ENCODE assay signal across 8 cellular contexts in genomic region chr21:37367758-37368535, GRCh38. TPM values are rescaled to one million over a fixed set of nuclear protein-coding genes. Genes with fewer than 3 reads are reported as not detected.
DNase-seq lines count a peak whose midpoint lies in the region; TF ChIP-seq lines count a peak whose summit lies in the region.

No MANE protein-coding gene starts in this region.

- no peaks in the 10 kb centered on the region for H3K27me3 ChIP-seq in HAP-1 (ENCODE audit: low read depth)
- no peaks in the 10 kb centered on the region for H3K27me3 ChIP-seq in brain microvascular endothelial cell (replicated peaks)
- H3K27me3 ChIP-seq in kidney epithelial cell (ENCODE audit: control insufficient read depth, insufficient read depth, low read length) = no peaks in the 10 kb centered on the region

- no peak for TF ChIP-seq CTCF in brain microvascular endothelial cell (IDR thresholded peaks at IDR 0.05; ENCODE audit: low read depth, low read length, missing control alignments)
- TF ChIP-seq CTCF in kidney epithelial cell (IDR thresholded peaks at IDR 0.05; ENCODE audit: insufficient read depth, low read length, poor library complexity, severe bottlenecking) = no peak

- H3K27ac ChIP-seq in brain microvascular endothelial cell = peak overlapping the region; percentile 98

- DNase-seq in CD1c-positive myeloid dendritic cell (ENCODE audit: extremely low spot score) = peak; percentile 41
- peak; percentile 19 to 43 for DNase-seq in HAP-1 (ENCODE audit: low spot score in 2 of 2)
- peak; percentile 8 for DNase-seq in T-helper 22 cell (ENCODE audit: low read depth)
- peak; percentile 13 for DNase-seq in brain microvascular endothelial cell
- no peak for DNase-seq in kidney epithelial cell (ENCODE audit: low read depth)
- DNase-seq in stimulated activated CD4-positive, alpha-beta T cell treated with anti-CD3 and anti-CD28 coated beads, Interleukin-1b, Interleukin-23, amount 100 ng/mL, for 48 hours = peak; percentile 33
- DNase-seq in 8988T = no peak
- DNase-seq in cerebellar nuclear complex (lab: John Stamatoyannopoulos, UW) = no peak

- peaks cover 16% of the 10 kb centered on the region for H3K4me1 ChIP-seq in HAP-1

- H3K4me3 ChIP-seq in HAP-1 (peak overlapping the region; percentile 59), brain microvascular endothelial cell (ENCODE audit: low read depth, low read length) (peak overlapping the region; percentile 80), kidney epithelial cell (ENCODE audit: low read depth, low read length) (peak overlapping the region; percentile 79)

- in situ Hi-C loops in HAP-1 (cut with MboI; ENCODE audit: low sequenced_read_pairs) (no loop called here), brain microvascular endothelial cell (cut with HindIII; ENCODE audit: low pct_ligation_motif_present, low sequenced_read_pairs) (no loop called here)

- H3K9me3 ChIP-seq in HAP-1 = no peaks in the 10 kb centered on the region

- peaks cover 3% of the 10 kb centered on the region; the same call in 1 of the 2 replicates for H3K36me3 ChIP-seq in HAP-1 (replicated peaks)
- H3K36me3 ChIP-seq in brain microvascular endothelial cell (replicated peaks) = no peaks in the 10 kb centered on the region
- H3K36me3 ChIP-seq in kidney epithelial cell (ENCODE audit: control insufficient read depth, insufficient read depth, low read length) = no peaks in the 10 kb centered on the region

RNA-seq across cellular contexts. Expression of gene DYRK1A, which starts 1.4 kb away (rescaled TPM):
- total RNA-seq in kidney epithelial cell = 41.7 and 53.1 TPM in 2 replicates

Comparison
In these comparisons a context has a peak if more than half of its experiments do, and no peak if none do; other contexts are left out.
1. DNase-seq: peak in CD1c-positive myeloid dendritic cell (single experiment), HAP-1 (2 of 2), T-helper 22 cell (single experiment), brain microvascular endothelial cell (single experiment) and stimulated activated CD4-positive, alpha-beta T cell treated with anti-CD3 and anti-CD28 coated beads, Interleukin-1b, Interleukin-23, amount 100 ng/mL, for 48 hours (single experiment); none in kidney epithelial cell (single experiment), 8988T (single experiment) and cerebellar nuclear complex (0 of 2).
2. Peak in every context shown above with its lines, with median percentiles within 50 percentile points of each other: H3K4me3 ChIP-seq.